In the genomic region with DNA sequence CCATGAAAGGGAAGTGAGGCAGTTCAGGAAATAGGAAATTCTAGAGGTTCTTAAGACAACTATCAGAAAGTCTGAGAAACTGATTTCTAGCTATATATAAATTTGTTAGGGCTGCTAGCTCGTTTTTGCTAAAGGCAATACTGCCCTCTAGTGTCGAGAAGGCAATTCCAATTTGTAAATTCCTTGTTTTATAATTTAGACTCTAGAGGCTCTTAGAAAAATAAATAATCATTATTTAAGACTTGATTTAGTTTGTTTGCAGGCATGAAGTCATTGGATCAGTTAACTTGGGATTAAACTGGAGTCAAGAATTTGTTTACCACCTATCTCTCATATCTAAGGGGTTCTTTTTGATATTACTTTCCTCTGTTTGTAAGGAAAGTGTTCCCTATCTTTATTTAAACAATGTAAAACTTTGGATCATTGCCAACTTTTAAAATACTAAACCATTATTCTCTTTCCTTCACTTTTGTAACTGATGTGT, we compare ENCODE assay signal across 8 cellular contexts.
A peak's percentile ranks its signal among the peaks of the same experiment; 100 is the strongest.
DNase-seq lines count a peak whose midpoint lies in the region; ATAC-seq and TF ChIP-seq lines count a peak whose summit lies in the region.
"Had no signal": no experiment of that assay in that cellular context is flagged by ENCODE, and none has a peak within 500 bp of the region (broad histone marks: within the 10 kb centered on the region; RNA-seq: fewer than 3 reads in every experiment).

No MANE protein-coding gene starts in this region.

- no peak overlapping the region for H3K27ac Mint-ChIP-seq in activated T-helper 2 cell treated with anti-CD3 and anti-CD28 coated beads, Interferon-gamma antibody, Interleukin-2, Interleukin-4, amounts not matched to agents 10 μg/mL and 5 μg/mL and 100 μg/mL, durations not matched to agents 14 hours and 24 hours and 36 hours
- H3K27ac Mint-ChIP-seq in glutamatergic neuron (ENCODE audit: unreplicated experiment) = no peak overlapping the region
- H3K27ac Mint-ChIP-seq: activated naive CD4-positive, alpha-beta T cell treated with anti-CD3 and anti-CD28 coated beads, Interleukin-2, amount 50 U/mL, for 72 hours had no signal

- no peak overlapping the region for H3K4me3 ChIP-seq in sigmoid colon

- ATAC-seq in HG03159 (IDR thresholded peaks at IDR 0.05; ENCODE audit: unreplicated experiment) = peak; percentile 62
- ATAC-seq in HG03469 (IDR thresholded peaks at IDR 0.05; ENCODE audit: unreplicated experiment) = no peak
- ATAC-seq: activated naive CD4-positive, alpha-beta T cell treated with anti-CD3 and anti-CD28 coated beads, Interleukin-2, amount 50 U/mL, for 72 hours had no signal

- intact Hi-C loops in activated T-helper 2 cell treated with anti-CD3 and anti-CD28 coated beads, Interferon-gamma antibody, Interleukin-2, Interleukin-4, amounts not matched to agents 10 μg/mL and 5 μg/mL and 100 μg/mL, durations not matched to agents 14 hours and 24 hours and 36 hours (cut with micrococcal nuclease) = loop anchor here (1.0 to 5.0 kb wide), 3 partner anchors 828 to 1174 kb away; no protein-coding TSS in a partner anchor
- intact Hi-C loops in sigmoid colon (cut with DNase I) = loop anchor here (1.0 to 10.0 kb wide), 6 partner anchors 69 to 1179 kb away; no protein-coding TSS in a partner anchor

- H3K4me1 Mint-ChIP-seq in activated T-helper 2 cell treated with anti-CD3 and anti-CD28 coated beads, Interferon-gamma antibody, Interleukin-2, Interleukin-4, amounts not matched to agents 10 μg/mL and 5 μg/mL and 100 μg/mL, durations not matched to agents 14 hours and 24 hours and 36 hours (ENCODE audit: low read depth) = peaks cover 2% of the 10 kb centered on the region
- peaks cover 21% of the 10 kb centered on the region for H3K4me1 Mint-ChIP-seq in glutamatergic neuron (ENCODE audit: low read depth, unreplicated experiment)

- WGBS in sigmoid colon, 2 donors = 0% methylated on average over 2 of the region's 2 CpGs

- H3K27me3 ChIP-seq in sigmoid colon = no peaks in the 10 kb centered on the region

- no peaks in the 10 kb centered on the region for H3K9me3 Mint-ChIP-seq in activated T-helper 2 cell treated with anti-CD3 and anti-CD28 coated beads, Interferon-gamma antibody, Interleukin-2, Interleukin-4, amounts not matched to agents 10 μg/mL and 5 μg/mL and 100 μg/mL, durations not matched to agents 14 hours and 24 hours and 36 hours
- H3K9me3 Mint-ChIP-seq in glutamatergic neuron (ENCODE audit: unreplicated experiment) = peaks cover 5% of the 10 kb centered on the region
- H3K9me3 Mint-ChIP-seq: activated naive CD4-positive, alpha-beta T cell treated with anti-CD3 and anti-CD28 coated beads, Interleukin-2, amount 50 U/mL, for 72 hours had no signal

- H3K27ac ChIP-seq in sigmoid colon = no peak overlapping the region

- DNase-seq in Daoy (ENCODE audit: low read depth) = peak; percentile 43
- DNase-seq in NCI-H748 treated with DMSO at 0.1 percent for 48 hours (lab: John Stamatoyannopoulos, UW) = peak; percentile 55
- peak; percentile 9 for DNase-seq in activated T-helper 2 cell treated with anti-CD3 and anti-CD28 coated beads, Interferon-gamma antibody, Interleukin-2, Interleukin-4, amounts not matched to agents 10 μg/mL and 5 μg/mL and 100 μg/mL, durations not matched to agents 14 hours and 24 hours and 36 hours (ENCODE audit: low spot score)
- no peak for DNase-seq in glutamatergic neuron
- DNase-seq in sigmoid colon = no peak

- H3K36me3 Mint-ChIP-seq in activated T-helper 2 cell treated with anti-CD3 and anti-CD28 coated beads, Interferon-gamma antibody, Interleukin-2, Interleukin-4, amounts not matched to agents 10 μg/mL and 5 μg/mL and 100 μg/mL, durations not matched to agents 14 hours and 24 hours and 36 hours (ENCODE audit: low read depth) = no peaks in the 10 kb centered on the region
- peaks cover 7% of the 10 kb centered on the region for H3K36me3 Mint-ChIP-seq in glutamatergic neuron (ENCODE audit: unreplicated experiment)

- H3K36me3 ChIP-seq in sigmoid colon = no peaks in the 10 kb centered on the region

- no peak for TF ChIP-seq POLR2A in sigmoid colon (IDR thresholded peaks at IDR 0.05)

- H3K9me3 ChIP-seq in sigmoid colon = no peaks in the 10 kb centered on the region

- no peak overlapping the region for H3K4me3 Mint-ChIP-seq in activated T-helper 2 cell treated with anti-CD3 and anti-CD28 coated beads, Interferon-gamma antibody, Interleukin-2, Interleukin-4, amounts not matched to agents 10 μg/mL and 5 μg/mL and 100 μg/mL, durations not matched to agents 14 hours and 24 hours and 36 hours (ENCODE audit: low read depth)
- no peak overlapping the region for H3K4me3 Mint-ChIP-seq in glutamatergic neuron (ENCODE audit: unreplicated experiment)

- peak; percentile 88 for TF ChIP-seq CTCF in glutamatergic neuron (IDR thresholded peaks at IDR 0.05; ENCODE audit: partially characterized antibody, unreplicated experiment)
- TF ChIP-seq CTCF in sigmoid colon (IDR thresholded peaks at IDR 0.05) = peak; percentile 36 to 74 (median 64)

- peaks cover 12% of the 10 kb centered on the region for H3K27me3 Mint-ChIP-seq in activated T-helper 2 cell treated with anti-CD3 and anti-CD28 coated beads, Interferon-gamma antibody, Interleukin-2, Interleukin-4, amounts not matched to agents 10 μg/mL and 5 μg/mL and 100 μg/mL, durations not matched to agents 14 hours and 24 hours and 36 hours (ENCODE audit: low read depth)
- no peaks in the 10 kb centered on the region for H3K27me3 Mint-ChIP-seq in glutamatergic neuron (ENCODE audit: unreplicated experiment)

- no peak for TF ChIP-seq EP300 in sigmoid colon (IDR thresholded peaks at IDR 0.05)

- H3K4me1 ChIP-seq in sigmoid colon = peaks cover 0 to 51% (median 28%) of the 10 kb centered on the region in 4 donors

Comparison
In these comparisons a context has a peak if more than half of its experiments do, and no peak if none do; other contexts are left out.
1. DNase-seq: peak in Daoy (single experiment), NCI-H748 treated with DMSO at 0.1 percent for 48 hours (single experiment) and activated T-helper 2 cell treated with anti-CD3 and anti-CD28 coated beads, Interferon-gamma antibody, Interleukin-2, Interleukin-4, amounts not matched to agents 10 μg/mL and 5 μg/mL and 100 μg/mL, durations not matched to agents 14 hours and 24 hours and 36 hours (single experiment); none in glutamatergic neuron (single experiment) and sigmoid colon (single experiment).